ENCODE assay signal across 1 cellular context in the genomic region with DNA sequence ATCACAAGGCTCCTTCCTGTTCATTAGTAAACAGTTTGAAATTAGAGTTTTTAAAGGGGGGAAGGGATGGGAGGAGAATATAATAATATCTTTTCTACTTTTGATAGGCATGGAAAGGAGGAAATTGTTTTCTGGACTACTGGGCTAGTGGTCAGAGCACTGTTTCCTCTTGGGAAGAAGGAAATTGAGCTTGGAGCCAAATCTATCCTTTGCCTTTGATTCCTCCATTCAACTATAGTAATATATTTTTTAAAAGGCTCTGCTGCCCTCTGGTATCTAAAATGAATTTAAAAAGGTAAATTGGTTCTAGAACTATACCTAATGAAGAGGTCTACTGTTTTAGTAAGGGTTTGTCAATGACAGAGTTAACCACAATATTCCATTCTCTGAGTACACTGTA.
TF ChIP-seq lines count a peak whose summit lies in the region.

No MANE protein-coding gene starts in this region.

TF ChIP-seq in endothelial cell of umbilical vein, 7 proteins besides CTCF, POLR2A, EP300 and RAD21:
- TF ChIP-seq EZH2 (IDR thresholded peaks at IDR 0.05; ENCODE audit: borderline replicate concordance, low read depth, low read length, severe bottlenecking) = no peak
